In genomic region chr1:33072707-33073106, GRCh38 we compare ENCODE assay signal across 13 cellular contexts.
"Had no signal": no experiment of that assay in that cellular context is flagged by ENCODE, and none has a peak within 500 bp of the region (broad histone marks: within the 10 kb centered on the region; RNA-seq: fewer than 3 reads in every experiment).

No MANE protein-coding gene starts in this region.

- H2AFZ ChIP-seq: hepatocyte, neural progenitor cell had no signal

- H3K27ac ChIP-seq: hepatocyte, neural progenitor cell, spleen, suprapubic skin, upper lobe of left lung had no signal

- DNase-seq: activated naive CD4-positive, alpha-beta T cell treated with anti-CD3 and anti-CD28 coated beads, Interleukin-2, amount 10 ng/mL, durations not matched to agents 7 days and 5 days; central memory CD4-positive, alpha-beta T cell; kidney; spleen; stimulated activated naive CD4-positive, alpha-beta T cell; upper lobe of left lung had no signal

- H3K36me3 Mint-ChIP-seq: activated naive CD4-positive, alpha-beta T cell treated with anti-CD3 and anti-CD28 coated beads, Interleukin-2, amount 10 ng/mL, durations not matched to agents 7 days and 5 days; mesothelial cell of epicardium; neural progenitor cell had no signal

- ATAC-seq: activated CD4-positive, CD25-positive, alpha-beta regulatory T cell treated with anti-CD3 and anti-CD28 coated beads, Interleukin-2, amount 50 U/mL, for 24 hours had no signal

- FAIRE-seq: frontal cortex, kidney had no signal

- H3K27ac Mint-ChIP-seq: activated naive CD4-positive, alpha-beta T cell treated with anti-CD3 and anti-CD28 coated beads, Interleukin-2, amount 10 ng/mL, durations not matched to agents 7 days and 5 days; activated T-helper 2 cell treated with anti-CD3 and anti-CD28 coated beads, Interferon-gamma antibody, Interleukin-2, Interleukin-4, amounts not matched to agents 10 μg/mL and 5 μg/mL and 100 μg/mL, durations not matched to agents 14 hours and 24 hours and 36 hours; mesothelial cell of epicardium; neural progenitor cell had no signal

- H3K79me2 ChIP-seq: hepatocyte had no signal

- H3K4me2 ChIP-seq: hepatocyte, neural progenitor cell had no signal

- H3K4me1 ChIP-seq: neural progenitor cell, spleen, suprapubic skin, upper lobe of left lung had no signal

- H3K4me1 Mint-ChIP-seq: mesothelial cell of epicardium had no signal

- H3K4me3 Mint-ChIP-seq: activated naive CD4-positive, alpha-beta T cell treated with anti-CD3 and anti-CD28 coated beads, Interleukin-2, amount 10 ng/mL, durations not matched to agents 7 days and 5 days; mesothelial cell of epicardium; neural progenitor cell had no signal

- H3K9me3 Mint-ChIP-seq: activated naive CD4-positive, alpha-beta T cell treated with anti-CD3 and anti-CD28 coated beads, Interleukin-2, amount 10 ng/mL, durations not matched to agents 7 days and 5 days had no signal

- H3K4me3 ChIP-seq: hepatocyte, neural progenitor cell, spleen, suprapubic skin, upper lobe of left lung had no signal

- H3K9me3 ChIP-seq: spleen, suprapubic skin, upper lobe of left lung had no signal

- H3K27me3 ChIP-seq: hepatocyte, neural progenitor cell, spleen, suprapubic skin, upper lobe of left lung had no signal

- H3K9ac ChIP-seq: neural progenitor cell had no signal

- H3K36me3 ChIP-seq: neural progenitor cell, spleen, suprapubic skin, upper lobe of left lung had no signal
